Comparison of ENCODE assay signal across 26 cellular contexts in genomic region chr14:101542391-101542790, GRCh38. TPM values are rescaled to one million over a fixed set of nuclear protein-coding genes. Genes with fewer than 3 reads are reported as not detected.
DNase-seq lines count a peak whose midpoint lies in the region; ATAC-seq and TF ChIP-seq lines count a peak whose summit lies in the region.
"Had no signal": no experiment of that assay in that cellular context is flagged by ENCODE, and none has a peak within 500 bp of the region (broad histone marks: within the 10 kb centered on the region; RNA-seq: fewer than 3 reads in every experiment).

No MANE protein-coding gene starts in this region.

- H3K9me2 ChIP-seq in hepatocyte (replicated peaks; ENCODE audit: insufficient read depth), result no peaks in the 10 kb centered on the region

- CTCF ChIA-PET in activated naive CD4-positive, alpha-beta T cell treated with anti-CD3 and anti-CD28 coated beads for 36 hours (lab: Charles Lee), result no interaction called here

- H3K9ac ChIP-seq in mucosa of rectum (ENCODE audit: low read depth in 1 of 2, low read length in 2 of 2), result no peak overlapping the region
- H3K9ac ChIP-seq: BLaER1 treated with 17β-estradiol and CSF1 and Interleukin-3, amounts not matched to agents 10 nM and 100 nM had no signal

- H3K27me3 Mint-ChIP-seq in activated naive CD4-positive, alpha-beta T cell treated with anti-CD3 and anti-CD28 coated beads for 36 hours (ENCODE audit: low read depth), result peaks cover 1% of the 10 kb centered on the region

- H3K36me3 ChIP-seq in hepatocyte (replicated peaks; ENCODE audit: insufficient read depth, low read depth) (no peaks in the 10 kb centered on the region), mucosa of rectum (ENCODE audit: control insufficient read depth in 2 of 2, insufficient read depth in 2 of 2, low read length in 2 of 2) (no peaks in the 10 kb centered on the region), transverse colon (no peaks in the 10 kb centered on the region)
- H3K36me3 ChIP-seq: BE2C; BLaER1 treated with 17β-estradiol and CSF1 and Interleukin-3, amounts not matched to agents 10 nM and 100 nM had no signal

- no peaks in the 10 kb centered on the region for H3K4me1 Mint-ChIP-seq in activated naive CD4-positive, alpha-beta T cell treated with anti-CD3 and anti-CD28 coated beads for 36 hours (ENCODE audit: low read depth)
- H3K4me1 Mint-ChIP-seq: CD14-positive monocyte had no signal

- no peak overlapping the region for H3K4me3 Mint-ChIP-seq in activated naive CD4-positive, alpha-beta T cell treated with anti-CD3 and anti-CD28 coated beads for 36 hours
- H3K4me3 Mint-ChIP-seq: CD14-positive monocyte; CD4-positive, alpha-beta T cell; CD8-positive, alpha-beta memory T cell; GM23338; H9 had no signal

- H2AFZ ChIP-seq in hepatocyte, result no peak overlapping the region
- H2AFZ ChIP-seq: GM23338 had no signal

- H3K27ac Mint-ChIP-seq in activated naive CD4-positive, alpha-beta T cell treated with anti-CD3 and anti-CD28 coated beads for 36 hours, result no peak overlapping the region
- H3K27ac Mint-ChIP-seq: CD14-positive monocyte; CD4-positive, alpha-beta T cell; CD8-positive, alpha-beta memory T cell; GM23338; H9 had no signal

- no peak overlapping the region for H3K4me2 ChIP-seq in hepatocyte
- H3K4me2 ChIP-seq: A549; BLaER1 treated with 17β-estradiol and CSF1 and Interleukin-3, amounts not matched to agents 10 nM and 100 nM; GM23338 had no signal

- peak; percentile 39 for DNase-seq in NB4 (ENCODE audit: low read depth)
- DNase-seq in hepatocyte (ENCODE audit: low spot score), result peak; percentile 79
- DNase-seq in transverse colon, result peak; percentile 69
- DNase-seq in SW480 (ENCODE audit: low spot score), result no peak
- DNase-seq in activated naive CD4-positive, alpha-beta T cell treated with anti-CD3 and anti-CD28 coated beads for 36 hours, result no peak
- no peak for DNase-seq in right cardiac atrium
- DNase-seq: 8988T; ACHN; AML-193; BE2C; Calu3; CD4-positive, alpha-beta T cell; CD8-positive, alpha-beta memory T cell; DMS53; DMS79 treated with DMSO at 0.1 percent for 48 hours; GF-D8; H9 had no signal

- intact Hi-C loops in transverse colon (cut with DNase I; ENCODE audit: low total_unique reads), result no loop called here
- intact Hi-C loops in activated naive CD4-positive, alpha-beta T cell treated with anti-CD3 and anti-CD28 coated beads for 36 hours (cut with micrococcal nuclease), result no loop called here
- intact Hi-C loops in right cardiac atrium (cut with DNase I), result no loop called here

- H3K27me3 ChIP-seq in hepatocyte, result no peaks in the 10 kb centered on the region
- H3K27me3 ChIP-seq in mucosa of rectum (ENCODE audit: control insufficient read depth in 2 of 2, insufficient read depth in 2 of 2, low read length in 2 of 2), result no peaks in the 10 kb centered on the region
- no peaks in the 10 kb centered on the region for H3K27me3 ChIP-seq in transverse colon
- H3K27me3 ChIP-seq in right cardiac atrium (ENCODE audit: control insufficient read depth, insufficient read depth), result no peaks in the 10 kb centered on the region
- H3K27me3 ChIP-seq: BE2C had no signal

- H3K4me3 ChIP-seq in NB4 (ENCODE audit: low read depth, low read length) (no peak overlapping the region), hepatocyte (no peak overlapping the region), mucosa of rectum (ENCODE audit: low read length in 2 of 2) (no peak overlapping the region), transverse colon (no peak overlapping the region), right cardiac atrium (ENCODE audit: low read length) (no peak overlapping the region)
- H3K4me3 ChIP-seq: A549; BLaER1 treated with 17β-estradiol and CSF1 and Interleukin-3, amounts not matched to agents 10 nM and 100 nM; GM23338 had no signal

- peak overlapping the region; percentile 89 for H3K27ac ChIP-seq in hepatocyte
- peak overlapping the region; percentile 77 to 79 for H3K27ac ChIP-seq in mucosa of rectum (ENCODE audit: low read depth in 2 of 2, low read length in 2 of 2)
- H3K27ac ChIP-seq in transverse colon, result peak overlapping the region; percentile 48 to 60 (median 57)
- H3K27ac ChIP-seq in right cardiac atrium (ENCODE audit: low read length), result no peak overlapping the region
- H3K27ac ChIP-seq: BLaER1 treated with 17β-estradiol and CSF1 and Interleukin-3, amounts not matched to agents 10 nM and 100 nM had no signal

- 58% methylated on average over 9 of the region's 9 CpGs for WGBS in hepatocyte (ENCODE audit: low lambda C conversion rate, missing lambda C conversion rate)
- 53% methylated on average over 9 of the region's 9 CpGs; no CpG with 5 or more reads in 1 of the 2 donors for WGBS in transverse colon (ENCODE audit: low coverage in 1 of 2), 2 donors
- WGBS in right cardiac atrium, result 76% methylated on average over 9 of the region's 9 CpGs

- no peak for TF ChIP-seq EP300 in transverse colon (IDR thresholded peaks at IDR 0.05; ENCODE audit: low read depth)

- TF ChIP-seq POLR2A in NB4 (IDR thresholded peaks at IDR 0.05; ENCODE audit: extremely low read depth, insufficient read length), result no peak
- no peak for TF ChIP-seq POLR2A in transverse colon (IDR thresholded peaks at IDR 0.05)

- no peaks in the 10 kb centered on the region for H3K36me3 Mint-ChIP-seq in activated naive CD4-positive, alpha-beta T cell treated with anti-CD3 and anti-CD28 coated beads for 36 hours (ENCODE audit: low read depth)
- H3K36me3 Mint-ChIP-seq: CD14-positive monocyte; CD8-positive, alpha-beta memory T cell had no signal

- TF ChIP-seq CTCF in NB4 (IDR thresholded peaks at IDR 0.05; ENCODE audit: low read depth, low read length) (no peak), hepatocyte (IDR thresholded peaks at IDR 0.05; ENCODE audit: poor library complexity) (no peak), transverse colon (IDR thresholded peaks at IDR 0.05) (no peak)

- H3K79me2 ChIP-seq in hepatocyte, result no peaks in the 10 kb centered on the region

- ATAC-seq in right cardiac atrium, result no peak
- ATAC-seq: A549, GM23338, HCT116 had no signal

- peaks cover 12% of the 10 kb centered on the region for H3K4me1 ChIP-seq in hepatocyte (ENCODE audit: insufficient read depth)
- peaks cover 15 to 20% of the 10 kb centered on the region in 2 donors for H3K4me1 ChIP-seq in mucosa of rectum (ENCODE audit: control insufficient read depth in 2 of 2, insufficient read depth in 2 of 2, low read length in 2 of 2)
- H3K4me1 ChIP-seq in transverse colon, result peaks cover 0 to 15% (median 11%) of the 10 kb centered on the region in 4 donors
- no peaks in the 10 kb centered on the region for H3K4me1 ChIP-seq in right cardiac atrium (ENCODE audit: control insufficient read depth, insufficient read depth, low read length)
- H3K4me1 ChIP-seq: A549, BE2C had no signal

- H3K9me3 ChIP-seq in hepatocyte (ENCODE audit: low read depth), result no peaks in the 10 kb centered on the region
- no peaks in the 10 kb centered on the region for H3K9me3 ChIP-seq in mucosa of rectum (ENCODE audit: control insufficient read depth in 2 of 2, low read length in 2 of 2)
- H3K9me3 ChIP-seq in transverse colon, result no peaks in the 10 kb centered on the region
- no peaks in the 10 kb centered on the region for H3K9me3 ChIP-seq in right cardiac atrium (ENCODE audit: control insufficient read depth, low read length)
- H3K9me3 ChIP-seq: BE2C had no signal

- H4K20me1 ChIP-seq in hepatocyte (ENCODE audit: insufficient read depth, poor library complexity, severe bottlenecking), result no peaks in the 10 kb centered on the region
- H4K20me1 ChIP-seq: BLaER1 treated with 17β-estradiol and CSF1 and Interleukin-3, amounts not matched to agents 10 nM and 100 nM had no signal

- H3K9me3 Mint-ChIP-seq in activated naive CD4-positive, alpha-beta T cell treated with anti-CD3 and anti-CD28 coated beads for 36 hours, result peaks cover 8% of the 10 kb centered on the region
- H3K9me3 Mint-ChIP-seq: CD4-positive, alpha-beta T cell had no signal

- in situ Hi-C loops in transverse colon (cut with MboI; ENCODE audit: low pct_ligation_motif_present in 1 of 4, low pct_unique_long_range_greater_than_20kb in 1 of 4, low sequenced_read_pairs in 3 of 4), result no loop called here

RNA-seq across cellular contexts. Expression of gene DIO3, which starts 18.9 kb away (rescaled TPM):
- 51.1 and 51.3 TPM in 2 replicates for total RNA-seq in hepatocyte
- polyA plus RNA-seq in hepatocyte, result 18.4 and 27.6 TPM in 2 replicates
- total RNA-seq in transverse colon, result 1 to 10 TPM in 3 of 4 donors, not detected in 1; 1.2 to 2.9 (median 1.4) TPM
- not detected for total RNA-seq in activated naive CD4-positive, alpha-beta T cell treated with anti-CD3 and anti-CD28 coated beads for 36 hours
- under 1 TPM in 1 of 4 donors, not detected in 3; 0.17 TPM for total RNA-seq in right cardiac atrium
- 0.34 TPM for polyA plus RNA-seq in right cardiac atrium
- total RNA-seq: CD4-positive, alpha-beta T cell; CD8-positive, alpha-beta memory T cell; Daoy; G401; H4; H9 had no signal
- polyA plus RNA-seq: CD14-positive monocyte; CD8-positive, alpha-beta memory T cell had no signal

Comparison
In these comparisons a context has a peak if more than half of its experiments do, and no peak if none do; other contexts are left out.
1. DNase-seq: peak in NB4 (single experiment), hepatocyte (single experiment) and transverse colon (single experiment); none in SW480 (single experiment), activated naive CD4-positive, alpha-beta T cell treated with anti-CD3 and anti-CD28 coated beads for 36 hours (single experiment) and right cardiac atrium (0 of 3).
2. RNA of gene DIO3, which starts 18.9 kb away (total RNA-seq): 51.1 to 51.3 TPM in hepatocyte; 1.2 to 2.9 TPM in transverse colon, 0.17 TPM in right cardiac atrium and not detected in activated naive CD4-positive, alpha-beta T cell treated with anti-CD3 and anti-CD28 coated beads for 36 hours; every median in the first group is over 10 times any median in the second.